Comparison of ENCODE assay signal across 3 cellular contexts in the genomic region with DNA sequence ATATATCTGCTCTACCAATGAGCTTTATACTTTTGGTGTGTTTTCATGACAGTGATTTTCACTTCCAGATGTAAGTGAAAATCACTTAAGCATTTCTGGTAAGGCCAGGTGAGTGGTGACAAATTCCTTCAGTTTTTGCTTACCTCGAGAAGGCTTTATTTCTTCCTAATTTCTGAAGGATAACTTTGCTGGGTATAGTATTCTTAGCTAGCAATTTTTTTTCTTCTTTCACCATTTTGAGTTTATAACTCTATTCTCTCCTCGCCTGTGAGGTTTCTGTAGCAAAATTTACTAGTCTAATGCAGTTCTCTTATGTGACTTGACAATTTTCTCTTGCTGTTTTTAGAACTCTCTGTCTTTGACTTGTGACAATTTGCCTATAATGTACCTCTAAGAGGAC.
"Had no signal": no experiment of that assay in that cellular context is flagged by ENCODE, and none has a peak within 500 bp of the region (broad histone marks: within the 10 kb centered on the region; RNA-seq: fewer than 3 reads in every experiment).

No MANE protein-coding gene starts in this region.

- DNase-seq: GDM1, GF-D8 had no signal

- H3K4me3 ChIP-seq: GM12878 had no signal
